Comparison of ENCODE assay signal across 1 cellular context in genomic region chr22:46135611-46136538, GRCh38.
TF ChIP-seq lines count a peak whose summit lies in the region.

No MANE protein-coding gene starts in this region.

TF ChIP-seq in H1, 55 proteins besides CTCF, POLR2A, EP300 and RAD21:
- TF ChIP-seq SP4 (IDR thresholded peaks at IDR 0.05; ENCODE audit: low read length) (no peak), HDAC2 (IDR thresholded peaks at IDR 0.05; ENCODE audit: borderline replicate concordance in 1 of 2, low read depth in 2 of 2, low read length in 2 of 2) (no peak), MAX (IDR thresholded peaks at IDR 0.05) (no peak), CBX8 (IDR thresholded peaks at IDR 0.05; ENCODE audit: borderline replicate concordance, low read depth, low read length) (no peak), SP2 (IDR thresholded peaks at IDR 0.05; ENCODE audit: low read length) (no peak), ZNF274 (IDR thresholded peaks at IDR 0.05; ENCODE audit: borderline replicate concordance, extremely low read depth, low read length) (no peak), BRCA1 (IDR thresholded peaks at IDR 0.05; ENCODE audit: low read depth, low read length) (no peak), BACH1 (IDR thresholded peaks at IDR 0.05; ENCODE audit: low read length) (no peak), TCF12 (IDR thresholded peaks at IDR 0.05; ENCODE audit: low read depth, low read length) (no peak), RNF2 (IDR thresholded peaks at IDR 0.05; ENCODE audit: borderline replicate concordance, low read depth, low read length, missing control alignments, poor library complexity, severe bottlenecking) (no peak), NANOG (IDR thresholded peaks at IDR 0.05; ENCODE audit: insufficient read depth, low read depth, low read length, poor library complexity, severe bottlenecking) (no peak), ASH2L (IDR thresholded peaks at IDR 0.05; ENCODE audit: low read length) (no peak), FOSL1 (IDR thresholded peaks at IDR 0.05; ENCODE audit: insufficient read depth, low read depth, low read length) (no peak)
